9 cellular contexts compared by ENCODE assay signal in the genomic region with DNA sequence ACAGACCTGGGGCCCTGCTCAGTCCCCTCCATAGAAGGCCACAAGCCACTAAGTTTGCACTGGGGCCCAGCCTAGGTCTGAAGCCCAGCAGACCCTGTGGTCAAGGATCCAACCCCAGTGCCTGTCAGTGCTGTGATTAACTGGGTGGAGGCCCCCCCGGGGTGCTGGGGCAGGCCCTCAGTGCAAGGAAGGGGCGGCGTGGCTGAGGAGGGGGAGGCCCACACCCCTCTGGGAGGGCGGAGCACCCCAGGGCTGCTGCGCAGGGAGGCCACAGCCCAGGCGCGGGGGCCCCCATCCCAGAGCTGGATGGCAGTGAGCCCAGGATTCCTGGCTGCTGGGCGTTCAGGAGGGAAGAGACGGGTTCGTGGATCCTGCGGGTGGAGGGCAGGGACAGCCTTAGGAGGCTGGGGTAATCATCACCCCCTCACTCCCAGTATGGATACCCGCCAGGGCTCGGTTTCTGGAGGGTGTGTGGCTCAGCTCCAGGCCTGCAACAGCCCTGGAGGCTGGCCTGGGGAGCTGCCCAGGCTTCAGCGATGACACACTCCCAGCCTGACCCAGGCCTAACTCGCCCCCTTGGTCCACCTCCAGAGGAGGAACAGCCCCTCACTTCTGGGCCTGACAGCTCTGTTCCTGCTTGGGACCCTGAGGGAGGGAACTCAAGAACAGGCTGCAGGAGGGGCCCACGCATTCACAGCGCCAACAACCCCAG. TPM values are rescaled to one million over a fixed set of nuclear protein-coding genes. Genes with fewer than 3 reads are reported as not detected.
DNase-seq lines count a peak whose midpoint lies in the region; ATAC-seq and TF ChIP-seq lines count a peak whose summit lies in the region.
"Had no signal": no experiment of that assay in that cellular context is flagged by ENCODE, and none has a peak within 500 bp of the region (broad histone marks: within the 10 kb centered on the region; RNA-seq: fewer than 3 reads in every experiment).

No MANE protein-coding gene starts in this region.

- no peak for TF ChIP-seq CTCF in upper lobe of left lung (IDR thresholded peaks at IDR 0.05)
- no peak for TF ChIP-seq CTCF in osteocyte (IDR thresholded peaks at IDR 0.05)

- no peaks in the 10 kb centered on the region for H3K27me3 Mint-ChIP-seq in osteocyte (ENCODE audit: unreplicated experiment)
- H3K27me3 Mint-ChIP-seq: memory B cell had no signal

- peak; percentile 24 to 73 for ATAC-seq in upper lobe of left lung (ENCODE audit: low FRiP score in 2 of 2)
- no peak for ATAC-seq in GM21825 (IDR thresholded peaks at IDR 0.05; ENCODE audit: unreplicated experiment)

- peaks cover 5% of the 10 kb centered on the region for H3K4me1 Mint-ChIP-seq in osteocyte (ENCODE audit: unreplicated experiment)

- no peaks in the 10 kb centered on the region for H3K9me3 ChIP-seq in upper lobe of left lung

- TF ChIP-seq EP300 in upper lobe of left lung (IDR thresholded peaks at IDR 0.05): no peak

- peaks cover 0 to 41% (median 35%) of the 10 kb centered on the region in 4 donors for H3K36me3 ChIP-seq in upper lobe of left lung

- peaks cover 43 to 70% (median 62%) of the 10 kb centered on the region in 4 donors for H3K4me1 ChIP-seq in upper lobe of left lung

- H3K36me3 Mint-ChIP-seq in osteocyte (ENCODE audit: unreplicated experiment): no peaks in the 10 kb centered on the region

- no peaks in the 10 kb centered on the region for H3K9me3 Mint-ChIP-seq in osteocyte (ENCODE audit: unreplicated experiment)
- H3K9me3 Mint-ChIP-seq: memory B cell had no signal

- no peak overlapping the region for H3K4me3 Mint-ChIP-seq in osteocyte (ENCODE audit: unreplicated experiment)
- H3K4me3 Mint-ChIP-seq: memory B cell had no signal

- TF ChIP-seq POLR2A in upper lobe of left lung (IDR thresholded peaks at IDR 0.05): no peak

- DNase-seq in activated CD4-positive, CD25-positive, alpha-beta regulatory T cell treated with anti-CD3 and anti-CD28 coated beads, Interleukin-2, amount 50 U/mL, for 72 hours: peak; percentile 25
- no peak for DNase-seq in activated CD4-positive, CD25-positive, alpha-beta regulatory T cell (lab: John Stamatoyannopoulos, UW)
- DNase-seq in epithelial cell of prostate (ENCODE audit: low read depth, low spot score): no peak
- peak; percentile 89 for DNase-seq in mesenteric fat pad (ENCODE audit: low spot score)
- DNase-seq in upper lobe of left lung: peak in 1 of 2 donors; percentile 84
- DNase-seq in NAMALWA (ENCODE audit: low spot score): no peak
- DNase-seq in osteocyte (ENCODE audit: extremely low spot score, unreplicated experiment): no peak

- peak overlapping the region; percentile 61 for H3K27ac ChIP-seq in epithelial cell of prostate
- H3K27ac ChIP-seq in upper lobe of left lung: peak overlapping the region; percentile 80 to 96 (median 87)

- H3K4me3 ChIP-seq in upper lobe of left lung: peak overlapping the region in 3 of 4 donors; percentile 8 to 42 (median 39)

- 29 to 55% methylated on average over 6 of the region's 17 CpGs for WGBS in upper lobe of left lung, 2 donors

- H3K27ac Mint-ChIP-seq in osteocyte (ENCODE audit: unreplicated experiment): no peak overlapping the region
- H3K27ac Mint-ChIP-seq: memory B cell had no signal

- no peaks in the 10 kb centered on the region for H3K27me3 ChIP-seq in upper lobe of left lung

RNA-seq across cellular contexts. Expression of a gene that starts 0.9 kb away (rescaled TPM):
- total RNA-seq in mesenteric fat pad (2.6 TPM), upper lobe of left lung (1 to 10 TPM; 1.4 to 8.7 (median 2.0) TPM), osteocyte (1.6 TPM in 2 replicates)

RNA-seq across cellular contexts. Expression of a gene that starts 10.5 kb away (rescaled TPM):
- total RNA-seq in mesenteric fat pad (220 TPM), upper lobe of left lung (100 to 1,000 TPM; 198 to 385 (median 269) TPM), osteocyte (150 and 166 TPM in 2 replicates)

RNA-seq across cellular contexts. Expression of a gene that starts 15.0 kb away (rescaled TPM):
- total RNA-seq in mesenteric fat pad (7.5 TPM), upper lobe of left lung (10 to 100 TPM in 4 of 6 donors, 1 to 10 TPM in 2; 6.1 to 19.3 (median 13.9) TPM), osteocyte (8.1 TPM in 2 replicates)

RNA-seq across cellular contexts. Expression of a gene that starts 41.5 kb away (rescaled TPM):
- total RNA-seq in mesenteric fat pad: 38.9 TPM
- total RNA-seq in upper lobe of left lung: 100 to 1,000 TPM in 1 of 6 donors, 10 to 100 TPM in 5; 42.4 to 161 (median 60.1) TPM
- 46.1 and 47.4 TPM in 2 replicates for total RNA-seq in osteocyte

RNA-seq across cellular contexts. Expression of a gene that starts 47.5 kb away (rescaled TPM):
- total RNA-seq in mesenteric fat pad (5.6 TPM), upper lobe of left lung (10 to 100 TPM; 12.8 to 34.6 (median 17.8) TPM), osteocyte (13.0 and 13.6 TPM in 2 replicates)

Comparison
In these comparisons a context has a peak if more than half of its experiments do, and no peak if none do; other contexts are left out.
1. DNase-seq: peak in activated CD4-positive, CD25-positive, alpha-beta regulatory T cell treated with anti-CD3 and anti-CD28 coated beads, Interleukin-2, amount 50 U/mL, for 72 hours (single experiment) and mesenteric fat pad (single experiment); none in activated CD4-positive, CD25-positive, alpha-beta regulatory T cell (0 of 4), epithelial cell of prostate (single experiment), NAMALWA (single experiment) and osteocyte (single experiment).